ENCODE assay signal across 15 cellular contexts in the genomic region with DNA sequence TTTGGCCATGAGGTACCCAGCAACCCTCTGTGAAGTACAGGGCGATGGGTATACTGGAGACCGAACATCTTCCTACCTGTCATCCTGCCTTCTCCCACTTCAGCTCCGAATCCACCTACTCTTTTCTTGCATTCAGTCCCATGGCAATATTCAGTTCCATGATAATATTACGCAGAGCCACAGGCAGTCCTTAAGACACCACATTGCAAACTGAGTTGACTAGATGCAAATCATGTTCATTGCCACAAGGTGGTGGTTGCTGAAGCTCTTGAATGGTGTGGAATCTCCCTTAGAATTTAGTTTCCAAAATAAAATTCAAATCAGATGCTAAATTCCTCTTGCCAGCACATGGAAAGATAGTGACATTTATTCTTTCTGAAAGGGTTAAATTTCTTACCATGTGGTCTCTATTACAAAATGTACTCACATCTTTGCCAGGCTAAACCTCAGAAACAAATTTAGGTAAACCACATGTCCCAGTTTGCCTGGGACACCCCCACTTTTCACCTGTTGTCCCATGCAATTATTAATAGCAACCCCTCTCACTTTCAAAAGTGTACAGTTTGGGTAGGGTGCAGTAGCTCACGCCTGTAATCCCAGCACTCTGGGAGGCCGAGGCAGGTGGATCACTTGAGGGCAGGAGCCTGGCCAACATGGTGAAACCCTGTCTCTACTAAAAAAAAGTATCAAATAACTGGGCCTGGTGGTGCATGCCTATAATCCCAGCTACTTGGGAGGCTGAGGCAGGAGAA. TPM values are rescaled to one million over a fixed set of nuclear protein-coding genes. Genes with fewer than 3 reads are reported as not detected.
DNase-seq lines count a peak whose midpoint lies in the region; ATAC-seq and TF ChIP-seq lines count a peak whose summit lies in the region.
"Had no signal": no experiment of that assay in that cellular context is flagged by ENCODE, and none has a peak within 500 bp of the region (broad histone marks: within the 10 kb centered on the region; RNA-seq: fewer than 3 reads in every experiment).

No MANE protein-coding gene starts in this region.

- BruUV-seq in Panc1 (replicated peaks; lab: Mats Ljungman, UMichigan), result no TSS peak

- no peaks in the 10 kb centered on the region for H3K27me3 Mint-ChIP-seq in activated naive CD8-positive, alpha-beta T cell
- no peaks in the 10 kb centered on the region for H3K27me3 Mint-ChIP-seq in activated naive CD8-positive, alpha-beta T cell treated with anti-CD3 and anti-CD28 coated beads, Interleukin-2, amount 50 U/mL, for 24 hours

- H3K36me3 ChIP-seq in Panc1 (ENCODE audit: control insufficient read depth, insufficient read depth, low read length), result no peaks in the 10 kb centered on the region
- H3K36me3 ChIP-seq in upper lobe of right lung, result no peaks in the 10 kb centered on the region
- no peaks in the 10 kb centered on the region for H3K36me3 ChIP-seq in heart right ventricle

- H3K27ac Mint-ChIP-seq in activated naive CD8-positive, alpha-beta T cell, result peak overlapping the region; percentile 50
- H3K27ac Mint-ChIP-seq in activated naive CD8-positive, alpha-beta T cell treated with anti-CD3 and anti-CD28 coated beads, Interleukin-2, amount 50 U/mL, for 24 hours, result no peak overlapping the region

- no peak overlapping the region for H3K4me3 Mint-ChIP-seq in activated naive CD8-positive, alpha-beta T cell
- no peak overlapping the region for H3K4me3 Mint-ChIP-seq in activated naive CD8-positive, alpha-beta T cell treated with anti-CD3 and anti-CD28 coated beads, Interleukin-2, amount 50 U/mL, for 24 hours

- TF ChIP-seq CTCF in Panc1 (IDR thresholded peaks at IDR 0.05) (peak; percentile 46), fibroblast of pulmonary artery (IDR thresholded peaks at IDR 0.05; ENCODE audit: low read length, missing control alignments) (peak; percentile 32), upper lobe of right lung (IDR thresholded peaks at IDR 0.05) (peak; percentile 9), heart right ventricle (IDR thresholded peaks at IDR 0.05) (peak in 4 of 9 donors; percentile 9 to 35 (median 20)), coronary artery (IDR thresholded peaks at IDR 0.05) (no peak)

- ATAC-seq in activated naive CD8-positive, alpha-beta T cell treated with anti-CD3 and anti-CD28 coated beads, Interleukin-2, amount 50 U/mL, for 24 hours, result no peak
- no peak for ATAC-seq in Panc1
- no peak for ATAC-seq in upper lobe of right lung
- no peak for ATAC-seq in heart right ventricle

- no peaks in the 10 kb centered on the region for H3K9me3 ChIP-seq in Panc1 (ENCODE audit: control insufficient read depth, insufficient read depth, low read depth, low read length)
- no peaks in the 10 kb centered on the region for H3K9me3 ChIP-seq in upper lobe of right lung
- no peaks in the 10 kb centered on the region for H3K9me3 ChIP-seq in heart right ventricle

- peaks cover 21% of the 10 kb centered on the region for H3K4me1 Mint-ChIP-seq in activated naive CD8-positive, alpha-beta T cell (ENCODE audit: low read depth)
- H3K4me1 Mint-ChIP-seq in activated naive CD8-positive, alpha-beta T cell treated with anti-CD3 and anti-CD28 coated beads, Interleukin-2, amount 50 U/mL, for 24 hours, result peaks cover 31% of the 10 kb centered on the region

- H3K4me1 ChIP-seq in Panc1 (ENCODE audit: control insufficient read depth, insufficient read depth, low read length), result peaks cover 7% of the 10 kb centered on the region; the same call in 1 of the 2 replicates
- peaks cover 8% of the 10 kb centered on the region for H3K4me1 ChIP-seq in upper lobe of right lung
- H3K4me1 ChIP-seq in heart right ventricle, result peaks cover 0 to 25% (median 8%) of the 10 kb centered on the region in 9 donors

- intact Hi-C loops in Panc1 (cut with micrococcal nuclease; ENCODE audit: unreplicated experiment) (loop anchor here (10.0 kb wide), 1 partner anchor 73 kb away; no protein-coding TSS in a partner anchor), upper lobe of right lung (cut with DNase I) (no loop called here), heart right ventricle (cut with DNase I) (loop anchor here in 8 of 10 donors (5.0 to 10.0 kb wide), 5 partner anchors 66 to 263 kb away; partner anchors contain the start of gene CEP70 (in 1 of the 8))

- 83 to 93% methylated on average over 6 of the region's 6 CpGs for WGBS in heart right ventricle, 2 donors

- no peaks in the 10 kb centered on the region for H3K36me3 Mint-ChIP-seq in activated naive CD8-positive, alpha-beta T cell
- no peaks in the 10 kb centered on the region for H3K36me3 Mint-ChIP-seq in activated naive CD8-positive, alpha-beta T cell treated with anti-CD3 and anti-CD28 coated beads, Interleukin-2, amount 50 U/mL, for 24 hours (ENCODE audit: low read depth)

- POLR2A ChIA-PET in Panc1 (lab: Charles Lee), result no interaction called here

- in situ Hi-C loops in Panc1 (cut with HindIII; ENCODE audit: low pct_unique_long_range_greater_than_20kb, low sequenced_read_pairs), result no loop called here

- H3K27me3 ChIP-seq in Panc1 (ENCODE audit: control insufficient read depth, insufficient read depth, low read length), result peaks cover 24% of the 10 kb centered on the region
- no peaks in the 10 kb centered on the region for H3K27me3 ChIP-seq in upper lobe of right lung
- H3K27me3 ChIP-seq in heart right ventricle, result peaks cover 0 to 6% (median 0%) of the 10 kb centered on the region in 7 donors

- no peak overlapping the region for H3K27ac ChIP-seq in Panc1 (ENCODE audit: low read length)
- H3K27ac ChIP-seq in upper lobe of right lung, result no peak overlapping the region
- no peak overlapping the region for H3K27ac ChIP-seq in heart right ventricle
- no peak overlapping the region for H3K27ac ChIP-seq in coronary artery
- H3K27ac ChIP-seq: C4-2B, HL-60 had no signal

- CTCF ChIA-PET in Panc1 (lab: Charles Lee), result interaction anchor here (0.6 to 1.0 kb wide), 3 partner anchors 15 to 592 kb away, joined by 3 to 20 read pairs (median 6); no protein-coding TSS in a partner anchor

- H3K4me3 ChIP-seq in Panc1 (ENCODE audit: low read depth in 2 of 2, low read length in 2 of 2), result no peak overlapping the region
- H3K4me3 ChIP-seq in fibroblast of pulmonary artery (replicated peaks; ENCODE audit: low read depth, low read length), result no peak overlapping the region
- no peak overlapping the region for H3K4me3 ChIP-seq in upper lobe of right lung
- no peak overlapping the region for H3K4me3 ChIP-seq in heart right ventricle
- H3K4me3 ChIP-seq in coronary artery, result no peak overlapping the region

- no peak for DNase-seq in activated naive CD8-positive, alpha-beta T cell treated with anti-CD3 and anti-CD28 coated beads, Interleukin-2, amount 50 U/mL, for 24 hours
- DNase-seq in Panc1 (ENCODE audit: low read depth, low spot score) (no peak), fibroblast of pulmonary artery (ENCODE audit: low read depth) (peak; percentile 34), upper lobe of right lung (no peak), heart right ventricle (no peak), coronary artery (ENCODE audit: low spot score) (no peak), NCI-H510A (lab: John Stamatoyannopoulos, UW) (no peak)
- DNase-seq: activated T-cell treated with anti-CD3 and anti-CD28 coated beads, Interleukin-2, amount 50 U/mL, for 1 hour; dermis blood vessel endothelial cell; NCI-H2107; posterior cingulate gyrus had no signal

- H3K9me3 Mint-ChIP-seq in activated naive CD8-positive, alpha-beta T cell (ENCODE audit: low read depth), result no peaks in the 10 kb centered on the region
- H3K9me3 Mint-ChIP-seq in activated naive CD8-positive, alpha-beta T cell treated with anti-CD3 and anti-CD28 coated beads, Interleukin-2, amount 50 U/mL, for 24 hours, result no peaks in the 10 kb centered on the region

RNA-seq across cellular contexts. Expression of gene NME9, which starts 1.7 kb away (rescaled TPM):
- total RNA-seq in Panc1 (2021; ENCODE audit: unreplicated experiment) (not detected), upper lobe of right lung (not detected), heart right ventricle (under 1 TPM in 1 of 10 donors, not detected in 9; 0.44 TPM)
- 0.15 TPM for polyA plus RNA-seq in Panc1 (2012; ENCODE audit: insufficient read length)
- polyA plus RNA-seq in heart right ventricle, result under 1 TPM in 1 of 2 donors, not detected in 1; 0.15 TPM
- total RNA-seq: dermis blood vessel endothelial cell, H1 had no signal

RNA-seq across cellular contexts. Expression of gene MRAS, which starts 17.1 kb away (rescaled TPM):
- total RNA-seq in Panc1 (2021; ENCODE audit: unreplicated experiment) (14.2 TPM), upper lobe of right lung (79.4 TPM), heart right ventricle (100 to 1,000 TPM; 221 to 381 (median 266) TPM)
- polyA plus RNA-seq in Panc1 (2012; ENCODE audit: insufficient read length), result 22.0 TPM
- polyA plus RNA-seq in heart right ventricle, result 100 to 1,000 TPM in 1 of 2 donors, 10 to 100 TPM in 1; 78.6 to 128 TPM
